ENCODE assay signal across 16 cellular contexts in the genomic region with DNA sequence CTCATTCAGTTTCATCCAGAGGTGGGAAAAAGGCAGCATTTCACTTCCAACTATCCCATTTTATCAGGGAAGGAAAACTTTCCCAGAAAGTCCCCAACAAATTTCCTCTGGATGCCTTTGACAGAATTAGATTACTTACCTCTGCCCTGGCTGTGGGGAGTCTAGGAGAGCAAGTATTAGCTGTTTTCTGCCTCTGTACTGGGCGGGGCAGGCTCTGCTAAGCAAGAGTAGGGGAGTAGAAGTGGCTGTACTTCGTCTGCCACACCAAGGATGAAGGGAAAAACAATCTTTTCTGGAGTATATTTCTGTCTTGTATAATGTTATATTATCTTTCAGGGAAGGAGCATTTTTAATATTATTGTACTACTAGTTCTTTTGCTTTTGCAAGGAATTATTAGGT.
DNase-seq lines count a peak whose midpoint lies in the region; ATAC-seq and TF ChIP-seq lines count a peak whose summit lies in the region.
"Had no signal": no experiment of that assay in that cellular context is flagged by ENCODE, and none has a peak within 500 bp of the region (broad histone marks: within the 10 kb centered on the region; RNA-seq: fewer than 3 reads in every experiment).

No MANE protein-coding gene starts in this region.

- DNase-seq in WTC11 (ENCODE audit: low spot score) (no peak), breast epithelium (ENCODE audit: low spot score in 2 of 2) (no peak), nephron progenitor cell (no peak), type B pancreatic cell (ENCODE audit: extremely low spot score, unreplicated experiment) (no peak), upper lobe of left lung (no peak), NCI-H1092 treated with DMSO at 0.1 percent for 48 hours (lab: John Stamatoyannopoulos, UW) (no peak)
- DNase-seq: BE2C; CD8-positive, alpha-beta T cell; COR-L47; DMS153; DMS79 treated with DMSO at 0.1 percent for 48 hours; EL; GOT3; H9 had no signal

- CTCF ChIA-PET in WTC11 (lab: Charles Lee) = interaction anchor here (1.0 kb wide), 1 partner anchor 78 kb away, joined by 3 read pairs; the partner anchor contains the start of gene FNBP1L

- no peaks in the 10 kb centered on the region for H3K27me3 Mint-ChIP-seq in WTC11 (ENCODE audit: low read depth)
- no peaks in the 10 kb centered on the region for H3K27me3 Mint-ChIP-seq in nephron progenitor cell (ENCODE audit: low read depth, poor library complexity)
- no peaks in the 10 kb centered on the region for H3K27me3 Mint-ChIP-seq in type B pancreatic cell

- H3K4me3 ChIP-seq in breast epithelium = no peak overlapping the region
- no peak overlapping the region for H3K4me3 ChIP-seq in upper lobe of left lung
- H3K4me3 ChIP-seq: A549 had no signal

- H3K9me3 Mint-ChIP-seq in WTC11 (no peaks in the 10 kb centered on the region), nephron progenitor cell (peaks cover 3% of the 10 kb centered on the region), type B pancreatic cell (no peaks in the 10 kb centered on the region)
- H3K9me3 Mint-ChIP-seq: CD8-positive, alpha-beta T cell; H9 had no signal

- ATAC-seq in WTC11 (no peak), upper lobe of left lung (ENCODE audit: low FRiP score in 2 of 2) (no peak)
- ATAC-seq: A549; CD8-positive, alpha-beta T cell had no signal

- POLR2A ChIA-PET in WTC11 (lab: Charles Lee) = no interaction called here

- no peak for TF ChIP-seq EP300 in upper lobe of left lung (IDR thresholded peaks at IDR 0.05)

- H3K36me3 Mint-ChIP-seq in WTC11 = peaks cover 16% of the 10 kb centered on the region
- peaks cover 64% of the 10 kb centered on the region for H3K36me3 Mint-ChIP-seq in nephron progenitor cell (ENCODE audit: low read depth)
- peaks cover 40% of the 10 kb centered on the region for H3K36me3 Mint-ChIP-seq in type B pancreatic cell
- H3K36me3 Mint-ChIP-seq: CD8-positive, alpha-beta T cell had no signal

- no peak for TF ChIP-seq CTCF in WTC11 (IDR thresholded peaks at IDR 0.05)
- TF ChIP-seq CTCF in breast epithelium (IDR thresholded peaks at IDR 0.05) = no peak
- TF ChIP-seq CTCF in nephron progenitor cell (IDR thresholded peaks at IDR 0.05) = no peak
- no peak for TF ChIP-seq CTCF in type B pancreatic cell (conservative IDR thresholded peaks at IDR 0.05)
- no peak for TF ChIP-seq CTCF in upper lobe of left lung (IDR thresholded peaks at IDR 0.05)

- H3K4me1 Mint-ChIP-seq in WTC11 = 0 out of 2 replicates have a peak, but pooled peaks cover 3% of the 10 kb centered on the region
- no peaks in the 10 kb centered on the region for H3K4me1 Mint-ChIP-seq in nephron progenitor cell
- H3K4me1 Mint-ChIP-seq in type B pancreatic cell (ENCODE audit: unreplicated experiment) = peaks cover 6% of the 10 kb centered on the region

- WGBS in upper lobe of left lung, 2 donors = 79 to 80% methylated on average over 2 of the region's 2 CpGs

- H3K27me3 ChIP-seq in breast epithelium (no peaks in the 10 kb centered on the region), upper lobe of left lung (no peaks in the 10 kb centered on the region)
- H3K27me3 ChIP-seq: BE2C had no signal

- intact Hi-C loops in breast epithelium (cut with DNase I; ENCODE audit: low total_unique reads) = no loop called here

- no peaks in the 10 kb centered on the region for H3K4me1 ChIP-seq in breast epithelium
- H3K4me1 ChIP-seq in upper lobe of left lung = no peaks in the 10 kb centered on the region
- H3K4me1 ChIP-seq: BE2C had no signal

- H3K4me3 Mint-ChIP-seq in WTC11 = no peak overlapping the region
- no peak overlapping the region for H3K4me3 Mint-ChIP-seq in nephron progenitor cell
- H3K4me3 Mint-ChIP-seq in type B pancreatic cell = no peak overlapping the region
- H3K4me3 Mint-ChIP-seq: CD8-positive, alpha-beta T cell; H9 had no signal

- H3K27ac Mint-ChIP-seq in WTC11 = peak overlapping the region; percentile 37; the same call in 1 of the 2 replicates
- H3K27ac Mint-ChIP-seq in nephron progenitor cell = peak overlapping the region; percentile 55
- H3K27ac Mint-ChIP-seq in type B pancreatic cell = peak overlapping the region; percentile 16
- H3K27ac Mint-ChIP-seq: CD8-positive, alpha-beta T cell had no signal

- H3K27ac ChIP-seq in breast epithelium = peak overlapping the region; percentile 79 to 88
- H3K27ac ChIP-seq in upper lobe of left lung = peak overlapping the region in 1 of 4 donors; percentile 4
- H3K27ac ChIP-seq: A549, C4-2B had no signal

- no peaks in the 10 kb centered on the region for H3K9me3 ChIP-seq in breast epithelium
- H3K9me3 ChIP-seq in upper lobe of left lung = no peaks in the 10 kb centered on the region
- H3K9me3 ChIP-seq: A549, BE2C had no signal

- H3K36me3 ChIP-seq in breast epithelium (no peaks in the 10 kb centered on the region), upper lobe of left lung (peaks cover 0 to 12% (median 0%) of the 10 kb centered on the region in 4 donors)
- H3K36me3 ChIP-seq: BE2C had no signal

- TF ChIP-seq POLR2A in breast epithelium (IDR thresholded peaks at IDR 0.05) = no peak
- TF ChIP-seq POLR2A in upper lobe of left lung (IDR thresholded peaks at IDR 0.05) = no peak

TF ChIP-seq in WTC11, 78 proteins besides CTCF, POLR2A, EP300 and RAD21 (continues in another document):
- TF ChIP-seq JAZF1 (CRISPR knock-in tag; IDR thresholded peaks at IDR 0.05) = no peak
- no peak for TF ChIP-seq NFATC4 (CRISPR knock-in tag; IDR thresholded peaks at IDR 0.05)
- TF ChIP-seq MYBL2 (CRISPR knock-in tag; IDR thresholded peaks at IDR 0.05) = no peak
- no peak for TF ChIP-seq OVOL2 (CRISPR knock-in tag; IDR thresholded peaks at IDR 0.05; ENCODE audit: borderline replicate concordance)
- TF ChIP-seq, protein P1, sequence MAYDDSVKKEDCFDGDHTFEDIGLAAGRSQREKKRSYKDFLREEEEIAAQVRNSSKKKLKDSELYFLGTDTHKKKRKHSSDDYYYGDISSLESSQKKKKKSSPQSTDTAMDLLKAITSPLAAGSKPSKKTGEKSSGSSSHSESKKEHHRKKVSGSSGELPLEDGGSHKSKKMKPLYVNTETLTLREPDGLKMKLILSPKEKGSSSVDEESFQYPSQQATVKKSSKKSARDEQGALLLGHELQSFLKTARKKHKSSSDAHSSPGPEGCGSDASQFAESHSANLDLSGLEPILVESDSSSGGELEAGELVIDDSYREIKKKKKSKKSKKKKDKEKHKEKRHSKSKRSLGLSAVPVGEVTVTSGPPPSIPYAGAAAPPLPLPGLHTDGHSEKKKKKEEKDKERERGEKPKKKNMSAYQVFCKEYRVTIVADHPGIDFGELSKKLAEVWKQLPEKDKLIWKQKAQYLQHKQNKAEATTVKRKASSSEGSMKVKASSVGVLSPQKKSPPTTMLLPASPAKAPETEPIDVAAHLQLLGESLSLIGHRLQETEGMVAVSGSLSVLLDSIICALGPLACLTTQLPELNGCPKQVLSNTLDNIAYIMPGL (CRISPR knock-in tag; IDR thresholded peaks at IDR 0.05) = no peak
- TF ChIP-seq ZNF317 (CRISPR knock-in tag; IDR thresholded peaks at IDR 0.05; ENCODE audit: borderline replicate concordance, low read depth) = no peak
- no peak for TF ChIP-seq ZNF281 (CRISPR knock-in tag; IDR thresholded peaks at IDR 0.05)
- no peak for TF ChIP-seq RELA (CRISPR knock-in tag; IDR thresholded peaks at IDR 0.05; ENCODE audit: borderline replicate concordance)
- TF ChIP-seq FOXJ3 (CRISPR knock-in tag; IDR thresholded peaks at IDR 0.05; ENCODE audit: borderline replicate concordance) = no peak
